ENCODE assay signal across 1 cellular context in genomic region chr19:11265177-11265784, GRCh38.
TF ChIP-seq lines count a peak whose summit lies in the region.

No MANE protein-coding gene starts in this region.

TF ChIP-seq in H1, 55 proteins besides CTCF, POLR2A, EP300 and RAD21:
- TF ChIP-seq CBX8 (IDR thresholded peaks at IDR 0.05; ENCODE audit: borderline replicate concordance, low read depth, low read length) (no peak), SRF (IDR thresholded peaks at IDR 0.05; ENCODE audit: low read depth, low read length) (no peak), KDM1A (IDR thresholded peaks at IDR 0.05; ENCODE audit: borderline replicate concordance, low read length) (0 out of 2 replicates have a peak, but pooled peaks have one; percentile 37), POLR2AphosphoS5 (IDR thresholded peaks at IDR 0.05; ENCODE audit: low read depth, low read length) (no peak), BACH1 (IDR thresholded peaks at IDR 0.05; ENCODE audit: low read length) (no peak)
